ENCODE assay signal across 36 cellular contexts in the genomic region with DNA sequence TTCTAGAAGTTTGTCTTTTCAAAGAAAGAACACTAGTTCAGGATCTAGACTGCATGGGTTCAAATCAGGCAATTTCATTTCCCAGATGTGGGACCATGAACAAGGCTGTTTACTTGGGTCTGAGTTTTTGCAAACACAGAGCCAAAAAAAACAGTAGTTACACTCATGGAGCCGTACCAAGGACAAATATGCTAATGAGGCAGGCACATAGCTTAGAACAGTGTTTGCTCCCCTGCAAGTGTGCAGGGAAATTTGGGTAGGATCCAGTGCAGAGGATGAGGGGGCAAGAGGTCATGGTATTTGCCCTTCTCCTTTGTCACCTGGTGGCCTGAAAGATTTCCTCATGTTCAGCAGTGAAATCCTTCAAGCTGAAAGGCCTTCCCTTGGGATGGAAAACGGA.
"Had no signal": no experiment of that assay in that cellular context is flagged by ENCODE, and none has a peak within 500 bp of the region (broad histone marks: within the 10 kb centered on the region; RNA-seq: fewer than 3 reads in every experiment).

No MANE protein-coding gene starts in this region.

- H3K4me1 ChIP-seq: adrenal gland, breast epithelium, esophagus muscularis mucosa, gastroesophageal sphincter had no signal

- H3K4me3 Mint-ChIP-seq: activated CD4-positive, alpha-beta memory T cell treated with anti-CD3 and anti-CD28 coated beads for 36 hours; activated CD4-positive, alpha-beta T cell treated with anti-CD3 and anti-CD28 coated beads for 36 hours; activated CD4-positive, alpha-beta T cell treated with anti-CD3 and anti-CD28 coated beads, Interleukin-2, amount 10 ng/mL, durations not matched to agents 24 days and 14 days; activated CD8-positive, alpha-beta memory T cell treated with anti-CD3 and anti-CD28 coated beads, Interleukin-2, amount 10 ng/mL, durations not matched to agents 7 days and 5 days; activated CD8-positive, alpha-beta T cell treated with anti-CD3 and anti-CD28 coated beads, Interleukin-2, amount 10 ng/mL, durations not matched to agents 7 days and 5 days; activated naive CD4-positive, alpha-beta T cell treated with anti-CD3 and anti-CD28 coated beads for 36 hours; activated naive CD4-positive, alpha-beta T cell treated with anti-CD3 and anti-CD28 coated beads, Interleukin-2, amount 50 U/mL, for 24 hours; activated naive CD8-positive, alpha-beta T cell treated with anti-CD3 and anti-CD28 coated beads for 36 hours; activated naive CD8-positive, alpha-beta T cell treated with anti-CD3 and anti-CD28 coated beads, Interleukin-2, amount 50 U/mL, for 24 hours; activated T-helper 1 cell treated with anti-CD3 and anti-CD28 coated beads, Interleukin-12 subunit alpha, Interleukin-12 subunit beta, Interleukin-2, Interleukin-4 antibody, amounts not matched to agents 30 ng/mL and 10 ng/mL and 1 ng/mL, durations not matched to agents 14 hours and 24 hours and 36 hours; brain; central memory CD8-positive, alpha-beta T cell; effector memory CD8-positive, alpha-beta T cell; T-helper 17 cell; T-helper 2 cell treated with Interferon-gamma antibody and Interleukin-4, amounts not matched to agents 5 μg/mL and 100 μg/mL, for 36 hours had no signal

- H3K27ac Mint-ChIP-seq: activated CD4-positive, alpha-beta memory T cell treated with anti-CD3 and anti-CD28 coated beads for 36 hours; activated CD4-positive, alpha-beta T cell treated with anti-CD3 and anti-CD28 coated beads for 36 hours; activated CD4-positive, alpha-beta T cell treated with anti-CD3 and anti-CD28 coated beads, Interleukin-2, amount 10 ng/mL, durations not matched to agents 24 days and 14 days; activated CD8-positive, alpha-beta memory T cell treated with anti-CD3 and anti-CD28 coated beads, Interleukin-2, amount 10 ng/mL, durations not matched to agents 7 days and 5 days; activated CD8-positive, alpha-beta T cell treated with anti-CD3 and anti-CD28 coated beads, Interleukin-2, amount 10 ng/mL, durations not matched to agents 7 days and 5 days; activated naive CD4-positive, alpha-beta T cell treated with anti-CD3 and anti-CD28 coated beads for 36 hours; activated naive CD4-positive, alpha-beta T cell treated with anti-CD3 and anti-CD28 coated beads, Interleukin-2, amount 50 U/mL, for 24 hours; activated naive CD8-positive, alpha-beta T cell treated with anti-CD3 and anti-CD28 coated beads for 36 hours; activated naive CD8-positive, alpha-beta T cell treated with anti-CD3 and anti-CD28 coated beads, Interleukin-2, amount 50 U/mL, for 24 hours; activated T-helper 1 cell treated with anti-CD3 and anti-CD28 coated beads, Interleukin-12 subunit alpha, Interleukin-12 subunit beta, Interleukin-2, Interleukin-4 antibody, amounts not matched to agents 30 ng/mL and 10 ng/mL and 1 ng/mL, durations not matched to agents 14 hours and 24 hours and 36 hours; activated T-helper 2 cell treated with anti-CD3 and anti-CD28 coated beads, Interferon-gamma antibody, Interleukin-2, Interleukin-4, amounts not matched to agents 10 μg/mL and 5 μg/mL and 100 μg/mL, durations not matched to agents 14 hours and 24 hours and 36 hours; brain; T-helper 17 cell; T-helper 2 cell treated with Interferon-gamma antibody and Interleukin-4, amounts not matched to agents 5 μg/mL and 100 μg/mL, for 36 hours had no signal

- H3K9me3 Mint-ChIP-seq: activated CD4-positive, alpha-beta memory T cell treated with anti-CD3 and anti-CD28 coated beads for 36 hours; activated CD4-positive, alpha-beta T cell treated with anti-CD3 and anti-CD28 coated beads, Interleukin-2, amount 10 ng/mL, durations not matched to agents 24 days and 14 days; activated naive CD4-positive, alpha-beta T cell treated with anti-CD3 and anti-CD28 coated beads for 36 hours; activated naive CD4-positive, alpha-beta T cell treated with anti-CD3 and anti-CD28 coated beads, Interleukin-2, amount 50 U/mL, for 24 hours; activated naive CD8-positive, alpha-beta T cell treated with anti-CD3 and anti-CD28 coated beads for 36 hours; activated naive CD8-positive, alpha-beta T cell treated with anti-CD3 and anti-CD28 coated beads, Interleukin-2, amount 50 U/mL, for 24 hours; activated T-helper 1 cell treated with anti-CD3 and anti-CD28 coated beads, Interleukin-12 subunit alpha, Interleukin-12 subunit beta, Interleukin-2, Interleukin-4 antibody, amounts not matched to agents 30 ng/mL and 10 ng/mL and 1 ng/mL, durations not matched to agents 14 hours and 24 hours and 36 hours; activated T-helper 2 cell treated with anti-CD3 and anti-CD28 coated beads, Interferon-gamma antibody, Interleukin-2, Interleukin-4, amounts not matched to agents 10 μg/mL and 5 μg/mL and 100 μg/mL, durations not matched to agents 14 hours and 24 hours and 36 hours; central memory CD8-positive, alpha-beta T cell; effector memory CD8-positive, alpha-beta T cell; T-helper 2 cell treated with Interferon-gamma antibody and Interleukin-4, amounts not matched to agents 5 μg/mL and 100 μg/mL, for 36 hours had no signal

- H3K9me3 ChIP-seq: adrenal gland, breast epithelium, esophagus muscularis mucosa, gastroesophageal sphincter had no signal

- H3K4me1 Mint-ChIP-seq: activated CD8-positive, alpha-beta memory T cell treated with anti-CD3 and anti-CD28 coated beads, Interleukin-2, amount 10 ng/mL, durations not matched to agents 7 days and 5 days had no signal

- ATAC-seq: activated CD4-positive, alpha-beta T cell treated with anti-CD3 and anti-CD28 coated beads for 36 hours; activated CD8-positive, alpha-beta memory T cell treated with anti-CD3 and anti-CD28 coated beads, Interleukin-2, amount 10 ng/mL, durations not matched to agents 7 days and 5 days; activated CD8-positive, alpha-beta T cell treated with anti-CD3 and anti-CD28 coated beads, Interleukin-2, amount 10 ng/mL, durations not matched to agents 7 days and 5 days; activated naive CD8-positive, alpha-beta T cell treated with anti-CD3 and anti-CD28 coated beads, Interleukin-2, amount 50 U/mL, for 24 hours; effector memory CD8-positive, alpha-beta T cell; gastroesophageal sphincter; T-helper 17 cell had no signal

- H3K4me3 ChIP-seq: adrenal gland, breast epithelium, cardiac muscle cell, esophagus muscularis mucosa, gastroesophageal sphincter had no signal

- H3K27ac ChIP-seq: adrenal gland, breast epithelium, cardiac muscle cell, esophagus muscularis mucosa, gastroesophageal sphincter had no signal

- H3K27me3 ChIP-seq: adrenal gland, breast epithelium, cardiac muscle cell, esophagus muscularis mucosa, gastroesophageal sphincter had no signal

- DNase-seq: activated CD4-positive, alpha-beta memory T cell treated with anti-CD3 and anti-CD28 coated beads for 36 hours; activated CD4-positive, alpha-beta T cell treated with anti-CD3 and anti-CD28 coated beads for 36 hours; activated CD4-positive, alpha-beta T cell treated with anti-CD3 and anti-CD28 coated beads, Interleukin-2, amount 10 ng/mL, durations not matched to agents 24 days and 14 days; activated CD4-positive, CD25-positive, alpha-beta regulatory T cell; activated CD4-positive, CD25-positive, alpha-beta regulatory T cell treated with anti-CD3 and anti-CD28 coated beads, Interleukin-2, amount 50 U/mL, for 72 hours; activated CD8-positive, alpha-beta memory T cell treated with anti-CD3 and anti-CD28 coated beads, Interleukin-2, amount 10 ng/mL, durations not matched to agents 7 days and 5 days; activated CD8-positive, alpha-beta memory T cell treated with anti-CD3 and anti-CD28 coated beads, Interleukin-2, amount 50 U/mL, for 4 hours; activated CD8-positive, alpha-beta T cell treated with anti-CD3 and anti-CD28 coated beads, Interleukin-2, amount 10 ng/mL, durations not matched to agents 7 days and 5 days; activated effector memory CD4-positive, alpha-beta T cell treated with anti-CD3 and anti-CD28 coated beads, Interleukin-2, amount 50 U/mL, for 16 hours; activated naive CD4-positive, alpha-beta T cell treated with anti-CD3 and anti-CD28 coated beads for 36 hours; activated naive CD8-positive, alpha-beta T cell treated with anti-CD3 and anti-CD28 coated beads for 36 hours; activated naive CD8-positive, alpha-beta T cell treated with anti-CD3 and anti-CD28 coated beads, Interleukin-2, amount 50 U/mL, for 24 hours; activated T-cell treated with anti-CD3 and anti-CD28 coated beads, Interleukin-2, amount 50 U/mL, for 1 hour; activated T-cell treated with anti-CD3 and anti-CD28 coated beads, Interleukin-2, amount 50 U/mL, for 48 hours; adrenal gland; amygdala; aorta; cortex of kidney; dermis blood vessel endothelial cell; effector CD4-positive, alpha-beta T cell; effector memory CD8-positive, alpha-beta T cell; erythroblast; foreskin melanocyte; T-helper 1 cell; T-helper 17 cell; T1000 had no signal

- H3K36me3 Mint-ChIP-seq: activated CD4-positive, alpha-beta memory T cell treated with anti-CD3 and anti-CD28 coated beads for 36 hours; activated CD8-positive, alpha-beta memory T cell treated with anti-CD3 and anti-CD28 coated beads, Interleukin-2, amount 10 ng/mL, durations not matched to agents 7 days and 5 days; activated naive CD4-positive, alpha-beta T cell treated with anti-CD3 and anti-CD28 coated beads, Interleukin-2, amount 50 U/mL, for 24 hours; activated naive CD8-positive, alpha-beta T cell treated with anti-CD3 and anti-CD28 coated beads for 36 hours; brain had no signal

- H3K36me3 ChIP-seq: adrenal gland, breast epithelium, cardiac muscle cell, esophagus muscularis mucosa, gastroesophageal sphincter had no signal

- H3K27me3 Mint-ChIP-seq: activated CD4-positive, alpha-beta memory T cell treated with anti-CD3 and anti-CD28 coated beads for 36 hours; activated CD4-positive, alpha-beta T cell treated with anti-CD3 and anti-CD28 coated beads for 36 hours; activated CD4-positive, alpha-beta T cell treated with anti-CD3 and anti-CD28 coated beads, Interleukin-2, amount 10 ng/mL, durations not matched to agents 24 days and 14 days; activated CD8-positive, alpha-beta memory T cell treated with anti-CD3 and anti-CD28 coated beads, Interleukin-2, amount 10 ng/mL, durations not matched to agents 7 days and 5 days; activated naive CD4-positive, alpha-beta T cell treated with anti-CD3 and anti-CD28 coated beads, Interleukin-2, amount 50 U/mL, for 24 hours; activated naive CD8-positive, alpha-beta T cell treated with anti-CD3 and anti-CD28 coated beads for 36 hours; activated naive CD8-positive, alpha-beta T cell treated with anti-CD3 and anti-CD28 coated beads, Interleukin-2, amount 50 U/mL, for 24 hours; central memory CD8-positive, alpha-beta T cell; effector memory CD8-positive, alpha-beta T cell; T-helper 17 cell had no signal
